In genomic region chr2:46909771-46910419, GRCh38 we compare ENCODE assay signal across 8 cellular contexts. TPM values are rescaled to one million over a fixed set of nuclear protein-coding genes. Genes with fewer than 3 reads are reported as not detected.
DNase-seq lines count a peak whose midpoint lies in the region; ATAC-seq and TF ChIP-seq lines count a peak whose summit lies in the region.

No MANE protein-coding gene starts in this region.

- intact Hi-C loops in body of pancreas (cut with DNase I) = no loop called here

- no peak for TF ChIP-seq POLR2A in body of pancreas (IDR thresholded peaks at IDR 0.05)
- no peak for TF ChIP-seq POLR2A in tibial nerve (IDR thresholded peaks at IDR 0.05)

- peak; percentile 79 for DNase-seq in GM13976 (ENCODE audit: low spot score)
- peak; percentile 98 for DNase-seq in M059J (ENCODE audit: low read depth)
- peak in 2 of 4 donors; percentile 21 to 39 for DNase-seq in body of pancreas
- no peak for DNase-seq in neuronal stem cell (ENCODE audit: low spot score)
- no peak for DNase-seq in NCI-H82 (lab: John Stamatoyannopoulos, UW)
- DNase-seq in cerebellar cortex (ENCODE audit: low spot score) = no peak
- no peak for DNase-seq in tibial nerve (ENCODE audit: low spot score in 2 of 2)

- no peak overlapping the region for H2AK5ac ChIP-seq in neuronal stem cell (ENCODE audit: low read depth, low read length)

- no peak overlapping the region for H3K18ac ChIP-seq in neuronal stem cell (ENCODE audit: low read length)

- H3K27me3 ChIP-seq in body of pancreas (no peaks in the 10 kb centered on the region), neuronal stem cell (ENCODE audit: control insufficient read depth in 3 of 3, insufficient read depth in 3 of 3, low read depth in 1 of 3, low read length in 3 of 3) (no peaks in the 10 kb centered on the region), tibial nerve (no peaks in the 10 kb centered on the region)

- H3K9ac ChIP-seq in neuronal stem cell (ENCODE audit: low read depth, low read length, poor library complexity) = peak overlapping the region; percentile 1

- H3K4me3 ChIP-seq in body of pancreas = no peak overlapping the region
- H3K4me3 ChIP-seq in neuronal stem cell (ENCODE audit: low read length in 2 of 2) = no peak overlapping the region
- H3K4me3 ChIP-seq in tibial nerve = no peak overlapping the region

- 64 to 78% methylated on average over 5 to 6 of the region's 6 CpGs for WGBS in body of pancreas, 2 donors
- no CpG with 5 or more reads among the region's 6 CpGs for WGBS in neuronal stem cell (ENCODE audit: extremely low coverage in 2 of 2, insufficient read length in 2 of 2, insufficient replicate concordance in 1 of 2), 2 donors
- 88 to 92% methylated on average over 6 of the region's 6 CpGs for WGBS in tibial nerve, 2 donors

- TF ChIP-seq EP300 in tibial nerve (IDR thresholded peaks at IDR 0.05) = no peak

- H2BK12ac ChIP-seq in neuronal stem cell (ENCODE audit: low read length) = no peak overlapping the region

- no peak overlapping the region for H3K23ac ChIP-seq in neuronal stem cell (ENCODE audit: low read depth, low read length, poor library complexity)

- peak overlapping the region in 1 of 4 donors; percentile 10 for H3K27ac ChIP-seq in body of pancreas
- no peak overlapping the region for H3K27ac ChIP-seq in neuronal stem cell (replicated peaks; ENCODE audit: low read length)
- no peak overlapping the region for H3K27ac ChIP-seq in tibial nerve

- H3K79me1 ChIP-seq in neuronal stem cell (ENCODE audit: low read depth, low read length) = peaks cover 5% of the 10 kb centered on the region

- H3K4me2 ChIP-seq in neuronal stem cell (ENCODE audit: insufficient read depth, low read length, poor library complexity, severe bottlenecking) = no peak overlapping the region

- H2AFZ ChIP-seq in neuronal stem cell (ENCODE audit: low read length) = no peak overlapping the region

- no peak overlapping the region for H2BK15ac ChIP-seq in neuronal stem cell (ENCODE audit: low read length)

- H3K36me3 ChIP-seq in body of pancreas (replicated peaks in 1 of 2; ENCODE audit: insufficient read depth in 1 of 2, low read depth in 2 of 2) (peaks cover 12 to 24% of the 10 kb centered on the region in 2 donors), neuronal stem cell (replicated peaks in 1 of 2; ENCODE audit: control insufficient read depth in 2 of 2, insufficient read depth in 2 of 2, low read length in 2 of 2) (peaks cover 30 to 77% of the 10 kb centered on the region in 2 donors), tibial nerve (peaks cover 0 to 77% (median 14%) of the 10 kb centered on the region in 3 donors)

- H2BK120ac ChIP-seq in neuronal stem cell (ENCODE audit: low read depth, low read length) = no peak overlapping the region

- ATAC-seq in GM21619 (IDR thresholded peaks at IDR 0.05; ENCODE audit: unreplicated experiment) (peak; percentile 93), body of pancreas (peak; percentile 30)

- H4K91ac ChIP-seq in neuronal stem cell (ENCODE audit: low read depth, low read length, poor library complexity) = no peak overlapping the region

- H2BK5ac ChIP-seq in neuronal stem cell (ENCODE audit: low read length) = no peak overlapping the region

- H3K9me3 ChIP-seq in body of pancreas (no peaks in the 10 kb centered on the region), neuronal stem cell (replicated peaks in 1 of 2; ENCODE audit: control insufficient read depth in 2 of 2, insufficient read depth in 1 of 2, low read depth in 1 of 2, low read length in 2 of 2) (no peaks in the 10 kb centered on the region), tibial nerve (no peaks in the 10 kb centered on the region)

- H3K4ac ChIP-seq in neuronal stem cell (ENCODE audit: low read length) = no peak overlapping the region

- peaks cover 57% of the 10 kb centered on the region for H3K4me1 ChIP-seq in body of pancreas
- H3K4me1 ChIP-seq in neuronal stem cell (ENCODE audit: control insufficient read depth in 2 of 2, insufficient read depth in 1 of 2, low read depth in 1 of 2, low read length in 2 of 2) = peaks cover 4 to 7% of the 10 kb centered on the region in 2 donors
- peaks cover 0 to 27% (median 10%) of the 10 kb centered on the region in 4 donors for H3K4me1 ChIP-seq in tibial nerve

- in situ Hi-C loops in GM13976 (cut with MboI; ENCODE audit: low sequenced_read_pairs, unreplicated experiment) = no loop called here

- H4K8ac ChIP-seq in neuronal stem cell (ENCODE audit: low read depth, low read length) = no peak overlapping the region

- TF ChIP-seq CTCF in GM13976 (IDR thresholded peaks at IDR 0.05; ENCODE audit: borderline replicate concordance, control extremely low read depth, extremely low read depth, insufficient read depth, missing control alignments) (no peak), body of pancreas (IDR thresholded peaks at IDR 0.05) (no peak), tibial nerve (IDR thresholded peaks at IDR 0.05) (no peak)

- H3K14ac ChIP-seq in neuronal stem cell (ENCODE audit: low read length) = no peak overlapping the region

RNA-seq across cellular contexts. Expression of gene MCFD2, which starts 5.7 kb away (rescaled TPM):
- 199 and 365 TPM in 2 replicates for total RNA-seq in M059J (2014; rRNA removed; shearing (Covaris generic))
- total RNA-seq in body of pancreas (10 to 100 TPM; 42.2 to 73.7 TPM), tibial nerve (100 to 1,000 TPM in 1 of 4 donors, 10 to 100 TPM in 3; 49.2 to 111 (median 56.0) TPM)
- polyA plus RNA-seq in neuronal stem cell (2013, experiment 1 of 2) = 56.7 TPM
- 57.6 TPM for polyA plus RNA-seq in neuronal stem cell (2013, experiment 2 of 2)

RNA-seq across cellular contexts. Expression of gene TTC7A, which starts 31.1 kb away (rescaled TPM):
- total RNA-seq in M059J (2014; rRNA removed; shearing (Covaris generic)) = 9.1 and 13.0 TPM in 2 replicates
- total RNA-seq in body of pancreas (10 to 100 TPM; 33.5 to 51.7 TPM), tibial nerve (10 to 100 TPM; 37.4 to 59.8 (median 51.7) TPM)
- polyA plus RNA-seq in neuronal stem cell (2013, experiment 1 of 2) = 12.6 TPM
- 12.6 TPM for polyA plus RNA-seq in neuronal stem cell (2013, experiment 2 of 2)

Comparison
In these comparisons a context has a peak if more than half of its experiments do, and no peak if none do; other contexts are left out.
1. DNase-seq: peak in GM13976 (single experiment) and M059J (single experiment); none in neuronal stem cell (single experiment), NCI-H82 (single experiment), cerebellar cortex (single experiment) and tibial nerve (0 of 2).